In genomic region chr12:67669217-67669924, GRCh38 we compare ENCODE assay signal across 20 cellular contexts. TPM values are rescaled to one million over a fixed set of nuclear protein-coding genes. Genes with fewer than 3 reads are reported as not detected.
DNase-seq lines count a peak whose midpoint lies in the region; ATAC-seq lines count a peak whose summit lies in the region.
"Had no signal": no experiment of that assay in that cellular context is flagged by ENCODE, and none has a peak within 500 bp of the region (broad histone marks: within the 10 kb centered on the region; RNA-seq: fewer than 3 reads in every experiment).

No MANE protein-coding gene starts in this region.

- H3K4me1 ChIP-seq in naive thymus-derived CD4-positive, alpha-beta T cell (ENCODE audit: control insufficient read depth in 2 of 2, insufficient read depth in 2 of 2, low read length in 2 of 2) = peaks cover 9 to 10% of the 10 kb centered on the region in 2 donors
- H3K4me1 ChIP-seq: uterus had no signal

- H3K27ac ChIP-seq in naive thymus-derived CD4-positive, alpha-beta T cell (ENCODE audit: low read depth, low read length) = no peak overlapping the region
- H3K27ac ChIP-seq: uterus, WERI-Rb-1 had no signal

- peak; percentile 29 to 48 for ATAC-seq in activated T-cell treated with anti-CD3 and anti-CD28 coated beads, Interleukin-2, amount 50 U/mL, for 72 hours (replicated peaks in 1 of 2)
- ATAC-seq in naive thymus-derived CD4-positive, alpha-beta T cell = no peak
- peak; percentile 76 for ATAC-seq in stimulated activated naive CD8-positive, alpha-beta T cell treated with anti-CD3 and anti-CD28 coated beads, Interleukin-15, amount 100 ng/mL, for 72 hours
- ATAC-seq: activated T-cell treated with anti-CD3 and anti-CD28 coated beads, Interleukin-2, amount 50 U/mL, for 4 hours; K562 had no signal

- peaks cover 0 to 4% (median 0%) of the 10 kb centered on the region in 3 experiments for H3K9me3 ChIP-seq in naive thymus-derived CD4-positive, alpha-beta T cell (ENCODE audit: control insufficient read depth in 2 of 3, low read length in 3 of 3)
- H3K9me3 ChIP-seq: sigmoid colon, uterus had no signal

- intact Hi-C loops in naive thymus-derived CD4-positive, alpha-beta T cell (cut with micrococcal nuclease) = no loop called here

- no peaks in the 10 kb centered on the region for H3K27me3 Mint-ChIP-seq in activated T-cell treated with anti-CD3 and anti-CD28 coated beads, Interleukin-2, amount 50 U/mL, for 72 hours (ENCODE audit: low read depth)
- no peaks in the 10 kb centered on the region for H3K27me3 Mint-ChIP-seq in activated naive CD8-positive, alpha-beta T cell treated with anti-CD3 and anti-CD28 coated beads for 36 hours
- H3K27me3 Mint-ChIP-seq in naive thymus-derived CD4-positive, alpha-beta T cell = no peaks in the 10 kb centered on the region
- H3K27me3 Mint-ChIP-seq in stimulated activated naive CD8-positive, alpha-beta T cell treated with anti-CD3 and anti-CD28 coated beads, Interleukin-15, amount 100 ng/mL, for 72 hours = no peaks in the 10 kb centered on the region

- POLR2A ChIA-PET in naive thymus-derived CD4-positive, alpha-beta T cell (lab: Charles Lee) = no interaction called here

- H3K4me1 Mint-ChIP-seq in activated T-cell treated with anti-CD3 and anti-CD28 coated beads, Interleukin-2, amount 50 U/mL, for 72 hours (ENCODE audit: low read depth) = peaks cover 23% of the 10 kb centered on the region
- H3K4me1 Mint-ChIP-seq in activated naive CD8-positive, alpha-beta T cell treated with anti-CD3 and anti-CD28 coated beads for 36 hours = peaks cover 44% of the 10 kb centered on the region
- H3K4me1 Mint-ChIP-seq in naive thymus-derived CD4-positive, alpha-beta T cell = peaks cover 15 to 57% (median 47%) of the 10 kb centered on the region in 7 donors
- peaks cover 40% of the 10 kb centered on the region for H3K4me1 Mint-ChIP-seq in stimulated activated naive CD8-positive, alpha-beta T cell treated with anti-CD3 and anti-CD28 coated beads, Interleukin-15, amount 100 ng/mL, for 72 hours

- CTCF ChIA-PET in naive thymus-derived CD4-positive, alpha-beta T cell (lab: Charles Lee) = no interaction called here

- peaks cover 15 to 17% of the 10 kb centered on the region in 2 donors for H3K36me3 Mint-ChIP-seq in activated T-cell treated with anti-CD3 and anti-CD28 coated beads, Interleukin-2, amount 50 U/mL, for 72 hours (ENCODE audit: insufficient read depth in 2 of 2)
- H3K36me3 Mint-ChIP-seq in activated naive CD8-positive, alpha-beta T cell treated with anti-CD3 and anti-CD28 coated beads for 36 hours = peaks cover 54% of the 10 kb centered on the region
- H3K36me3 Mint-ChIP-seq in naive thymus-derived CD4-positive, alpha-beta T cell = peaks cover 28 to 68% (median 51%) of the 10 kb centered on the region in 5 donors

- peaks cover 7 to 14% of the 10 kb centered on the region in 2 donors for H3K9me3 Mint-ChIP-seq in activated T-cell treated with anti-CD3 and anti-CD28 coated beads, Interleukin-2, amount 50 U/mL, for 72 hours
- H3K9me3 Mint-ChIP-seq in activated naive CD8-positive, alpha-beta T cell treated with anti-CD3 and anti-CD28 coated beads for 36 hours = peaks cover 27% of the 10 kb centered on the region
- H3K9me3 Mint-ChIP-seq in naive thymus-derived CD4-positive, alpha-beta T cell = peaks cover 8 to 26% (median 17%) of the 10 kb centered on the region in 11 donors
- peaks cover 16 to 24% of the 10 kb centered on the region in 2 donors for H3K9me3 Mint-ChIP-seq in stimulated activated naive CD8-positive, alpha-beta T cell treated with anti-CD3 and anti-CD28 coated beads, Interleukin-15, amount 100 ng/mL, for 72 hours

- DNase-seq in activated T-cell treated with anti-CD3 and anti-CD28 coated beads, Interleukin-2, amount 50 U/mL, for 72 hours = no peak
- no peak for DNase-seq in activated T-cell treated with anti-CD3 and anti-CD28 coated beads for 4 hours
- DNase-seq in activated naive CD8-positive, alpha-beta T cell treated with anti-CD3 and anti-CD28 coated beads for 36 hours = no peak
- no peak for DNase-seq in naive thymus-derived CD4-positive, alpha-beta T cell
- DNase-seq in stimulated activated naive CD8-positive, alpha-beta T cell treated with anti-CD3 and anti-CD28 coated beads, Interleukin-15, amount 100 ng/mL, for 72 hours = no peak
- DNase-seq in OCI-M2 (lab: John Stamatoyannopoulos, UW; ENCODE audit: unreplicated experiment) = no peak
- DNase-seq in NCI-H2081 (lab: John Stamatoyannopoulos, UW) = no peak
- DNase-seq in hepatic stellate cell (ENCODE audit: low spot score) = no peak
- DNase-seq: activated T-cell treated with anti-CD3 and anti-CD28 coated beads, Interleukin-2, amount 50 U/mL, for 4 hours; H7; kidney glomerular epithelial cell; mammary epithelial cell; NCI-H146; NCI-H524 treated with DMSO at 0.1 percent for 48 hours; posterior cingulate gyrus; sigmoid colon; uterus; WERI-Rb-1 had no signal

- H3K4me3 ChIP-seq in naive thymus-derived CD4-positive, alpha-beta T cell (ENCODE audit: low read length) = no peak overlapping the region
- H3K4me3 ChIP-seq: K562, sigmoid colon, uterus had no signal

- peaks cover 0 to 14% (median 0%) of the 10 kb centered on the region in 3 experiments for H3K36me3 ChIP-seq in naive thymus-derived CD4-positive, alpha-beta T cell (ENCODE audit: control insufficient read depth in 2 of 3, insufficient read depth in 3 of 3, low read length in 3 of 3)
- H3K36me3 ChIP-seq: sigmoid colon, uterus, WERI-Rb-1 had no signal

- no peak overlapping the region for H3K27ac Mint-ChIP-seq in activated T-cell treated with anti-CD3 and anti-CD28 coated beads, Interleukin-2, amount 50 U/mL, for 72 hours
- H3K27ac Mint-ChIP-seq in activated naive CD8-positive, alpha-beta T cell treated with anti-CD3 and anti-CD28 coated beads for 36 hours = peak overlapping the region; percentile 59
- peak overlapping the region in 7 of 9 donors; percentile 24 to 88 (median 53) for H3K27ac Mint-ChIP-seq in naive thymus-derived CD4-positive, alpha-beta T cell
- H3K27ac Mint-ChIP-seq in stimulated activated naive CD8-positive, alpha-beta T cell treated with anti-CD3 and anti-CD28 coated beads, Interleukin-15, amount 100 ng/mL, for 72 hours = peak overlapping the region in 1 of 2 donors; percentile 10
- H3K27ac Mint-ChIP-seq: nephron had no signal

- no peak overlapping the region for H3K4me3 Mint-ChIP-seq in activated T-cell treated with anti-CD3 and anti-CD28 coated beads, Interleukin-2, amount 50 U/mL, for 72 hours
- no peak overlapping the region for H3K4me3 Mint-ChIP-seq in activated naive CD8-positive, alpha-beta T cell treated with anti-CD3 and anti-CD28 coated beads for 36 hours
- peak overlapping the region in 1 of 10 donors; percentile 15 for H3K4me3 Mint-ChIP-seq in naive thymus-derived CD4-positive, alpha-beta T cell
- peak overlapping the region in 1 of 2 donors; percentile 2 for H3K4me3 Mint-ChIP-seq in stimulated activated naive CD8-positive, alpha-beta T cell treated with anti-CD3 and anti-CD28 coated beads, Interleukin-15, amount 100 ng/mL, for 72 hours
- H3K4me3 Mint-ChIP-seq: activated T-cell treated with anti-CD3 and anti-CD28 coated beads, Interleukin-2, amount 50 U/mL, for 4 hours; nephron had no signal

- H3K27me3 ChIP-seq in naive thymus-derived CD4-positive, alpha-beta T cell (ENCODE audit: control insufficient read depth in 2 of 2, insufficient read depth in 2 of 2, low read length in 2 of 2) = no peaks in the 10 kb centered on the region
- H3K27me3 ChIP-seq: sigmoid colon, uterus had no signal

RNA-seq across cellular contexts. Expression of gene DYRK2, which starts 20.8 kb away (rescaled TPM):
- total RNA-seq in activated T-cell treated with anti-CD3 and anti-CD28 coated beads, Interleukin-2, amount 50 U/mL, for 72 hours = 10 to 100 TPM; 27.3 to 30.3 TPM
- 10 to 100 TPM; 29.6 to 33.0 TPM for total RNA-seq in activated naive CD8-positive, alpha-beta T cell treated with anti-CD3 and anti-CD28 coated beads for 36 hours
- total RNA-seq in naive thymus-derived CD4-positive, alpha-beta T cell = 100 to 1,000 TPM in 3 of 5 experiments, 10 to 100 TPM in 2; 55.3 to 157 (median 119) TPM
- 10 to 100 TPM; 60.9 to 98.1 TPM for polyA plus RNA-seq in naive thymus-derived CD4-positive, alpha-beta T cell
